Comparison of ENCODE assay signal across 9 cellular contexts in the genomic region with DNA sequence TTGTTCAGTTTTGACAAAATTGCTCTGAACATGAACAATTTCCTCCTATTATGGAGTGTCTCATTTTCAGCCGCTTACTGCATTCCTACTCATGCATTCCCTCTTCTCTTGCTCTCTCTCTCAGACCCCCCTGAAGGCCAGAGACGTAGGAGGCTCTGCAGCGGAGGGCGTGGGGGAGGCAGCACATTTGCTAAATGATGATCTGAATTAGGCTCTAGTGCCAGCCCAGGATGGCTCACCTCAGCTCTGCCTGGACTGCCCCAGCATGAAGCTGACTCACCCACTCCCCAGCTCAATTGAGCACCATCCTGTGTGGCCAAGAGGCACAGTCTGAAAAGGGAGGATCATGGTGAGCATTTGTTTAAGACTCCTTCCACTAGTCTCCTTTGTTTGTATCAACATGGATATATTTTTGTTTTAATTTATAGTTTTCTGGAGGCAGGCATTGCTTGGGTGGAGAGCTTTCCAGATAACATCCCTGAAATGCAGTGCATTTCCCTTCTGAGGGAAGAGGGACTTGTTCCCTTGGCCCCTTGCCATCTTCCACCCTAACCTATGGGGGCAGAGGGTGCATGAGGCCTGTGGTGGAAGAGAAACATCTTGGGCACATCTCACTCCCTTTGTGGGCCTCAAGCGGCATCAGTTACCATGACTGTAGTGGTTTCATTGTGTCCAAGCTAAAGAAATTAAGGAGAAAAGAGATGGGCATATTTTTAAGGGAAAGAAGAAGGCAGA. TPM values are rescaled to one million over a fixed set of nuclear protein-coding genes. Genes with fewer than 3 reads are reported as not detected.
DNase-seq lines count a peak whose midpoint lies in the region; ATAC-seq and TF ChIP-seq lines count a peak whose summit lies in the region.
"Had no signal": no experiment of that assay in that cellular context is flagged by ENCODE, and none has a peak within 500 bp of the region (broad histone marks: within the 10 kb centered on the region; RNA-seq: fewer than 3 reads in every experiment).

No MANE protein-coding gene starts in this region.

- no peak overlapping the region for H2BK20ac ChIP-seq in H9 (ENCODE audit: low read depth, low read length, poor library complexity, severe bottlenecking)

- H3K4me3 ChIP-seq in A673 (ENCODE audit: low read depth, low read length, poor library complexity, severe bottlenecking) = no peak overlapping the region
- H3K4me3 ChIP-seq in kidney epithelial cell (ENCODE audit: low read depth, low read length) = no peak overlapping the region
- no peak overlapping the region for H3K4me3 ChIP-seq in gastroesophageal sphincter

- H3K36me3 ChIP-seq in A673 (ENCODE audit: insufficient read depth, low read length, poor library complexity, severe bottlenecking) (no peaks in the 10 kb centered on the region), kidney epithelial cell (ENCODE audit: control insufficient read depth, insufficient read depth, low read length) (no peaks in the 10 kb centered on the region), gastroesophageal sphincter (no peaks in the 10 kb centered on the region)

- no TSS peak for BruUV-seq in A673 (replicated peaks; lab: Mats Ljungman, UMichigan)

- no peaks in the 10 kb centered on the region for H3K23me2 ChIP-seq in H9 (ENCODE audit: insufficient read length, low read depth, low read length, poor library complexity, severe bottlenecking)

- no peaks in the 10 kb centered on the region; a peak in 1 of 7 replicates for H3K36me3 Mint-ChIP-seq in H9 (ENCODE audit: insufficient read depth in 1 of 3, low read depth in 3 of 3)
- H3K36me3 Mint-ChIP-seq in activated T-helper 17 cell treated with anti-CD3 and anti-CD28 coated beads, Interleukin-2, amount 50 U/mL, for 72 hours (ENCODE audit: low read depth) = no peaks in the 10 kb centered on the region

- no peaks in the 10 kb centered on the region for H3K27me3 ChIP-seq in A673 (replicated peaks; ENCODE audit: insufficient read depth, low read depth, low read length, poor library complexity)
- no peaks in the 10 kb centered on the region for H3K27me3 ChIP-seq in H9 (ENCODE audit: insufficient read depth, low read length)
- H3K27me3 ChIP-seq in kidney epithelial cell (ENCODE audit: control insufficient read depth, insufficient read depth, low read length) = no peaks in the 10 kb centered on the region
- no peaks in the 10 kb centered on the region for H3K27me3 ChIP-seq in gastroesophageal sphincter

- no peak for TF ChIP-seq POLR2A in gastroesophageal sphincter (IDR thresholded peaks at IDR 0.05)

- no peak overlapping the region for H3K23ac ChIP-seq in H9 (ENCODE audit: insufficient read length, low read depth, low read length)

- H2BK120ac ChIP-seq in H9 (ENCODE audit: low read depth, low read length, poor library complexity, severe bottlenecking) = no peak overlapping the region

- CTCF ChIA-PET in A673 (lab: Charles Lee) = no interaction called here

- no peaks in the 10 kb centered on the region; the same call in 1 of the 2 replicates for H3K79me2 ChIP-seq in H9 (ENCODE audit: insufficient read depth, low read length)

- H4K20me1 ChIP-seq in H9 (ENCODE audit: control insufficient read depth, insufficient read depth, insufficient read length) = no peaks in the 10 kb centered on the region

- H3K4me1 ChIP-seq in A673 (ENCODE audit: insufficient read depth, low read length, poor library complexity, severe bottlenecking) = peaks cover 33% of the 10 kb centered on the region
- H3K4me1 ChIP-seq in H9 (ENCODE audit: insufficient read depth, low read length) = no peaks in the 10 kb centered on the region; the same call in 1 of the 2 replicates
- H3K4me1 ChIP-seq in gastroesophageal sphincter = peaks cover 0 to 10% (median 4%) of the 10 kb centered on the region in 3 donors

- H4K91ac ChIP-seq in H9 (ENCODE audit: insufficient read length, low read depth, low read length) = no peak overlapping the region

- H2BK15ac ChIP-seq in H9 (ENCODE audit: low read depth, low read length) = no peak overlapping the region

- no peak overlapping the region for H2BK5ac ChIP-seq in H9 (ENCODE audit: insufficient read length, low read length)

- no CpG with 5 or more reads among the region's 5 CpGs for WGBS in H9 (ENCODE audit: extremely low coverage, insufficient read length, low lambda C conversion rate)
- WGBS in gastroesophageal sphincter (ENCODE audit: low coverage in 1 of 2), 2 donors = 26 to 64% methylated on average over 3 to 4 of the region's 5 CpGs

- peaks cover 13 to 22% of the 10 kb centered on the region in 2 experiments for H3K4me1 Mint-ChIP-seq in H9
- H3K4me1 Mint-ChIP-seq in activated T-helper 17 cell treated with anti-CD3 and anti-CD28 coated beads, Interleukin-2, amount 50 U/mL, for 72 hours = peaks cover 10% of the 10 kb centered on the region

- H2AFZ ChIP-seq in H9 (ENCODE audit: low read length) = no peak overlapping the region

- H2BK12ac ChIP-seq in H9 (ENCODE audit: insufficient read length, low read depth, low read length) = no peak overlapping the region

- no peaks in the 10 kb centered on the region for H3K27me3 Mint-ChIP-seq in H9 (ENCODE audit: low read depth)
- no peaks in the 10 kb centered on the region for H3K27me3 Mint-ChIP-seq in activated T-helper 17 cell treated with anti-CD3 and anti-CD28 coated beads, Interleukin-2, amount 50 U/mL, for 72 hours

- no peak overlapping the region for H4K5ac ChIP-seq in H9 (ENCODE audit: insufficient read length, low read depth, low read length)

- DNase-seq in A673 (ENCODE audit: low spot score) (peak; percentile 88), H9 (no peak), kidney epithelial cell (ENCODE audit: low read depth) (peak; percentile 79), left colon (no peak)
- DNase-seq: activated CD4-positive, alpha-beta T cell treated with anti-CD3 and anti-CD28 coated beads, Interleukin-2, amount 50 U/mL, for 48 hours had no signal

- no peak overlapping the region for H3K4me2 ChIP-seq in H9 (ENCODE audit: insufficient read depth, insufficient read length, low read length)

- peak overlapping the region; percentile 48 for H3K18ac ChIP-seq in H9 (ENCODE audit: insufficient read length, low read depth, low read length)

- TF ChIP-seq CTCF in A673 (conservative IDR thresholded peaks at IDR 0.05; ENCODE audit: low read depth, low read length) (no peak), H9 (conservative IDR thresholded peaks at IDR 0.05) (no peak), kidney epithelial cell (IDR thresholded peaks at IDR 0.05; ENCODE audit: insufficient read depth, low read length, poor library complexity, severe bottlenecking) (no peak), gastroesophageal sphincter (IDR thresholded peaks at IDR 0.05) (no peak)

- no peak overlapping the region for H3K4me3 Mint-ChIP-seq in H9
- H3K4me3 Mint-ChIP-seq in activated T-helper 17 cell treated with anti-CD3 and anti-CD28 coated beads, Interleukin-2, amount 50 U/mL, for 72 hours = no peak overlapping the region

- H3K9me3 Mint-ChIP-seq in H9 = no peaks in the 10 kb centered on the region
- no peaks in the 10 kb centered on the region for H3K9me3 Mint-ChIP-seq in activated T-helper 17 cell treated with anti-CD3 and anti-CD28 coated beads, Interleukin-2, amount 50 U/mL, for 72 hours

- H3T11ph ChIP-seq in H9 (ENCODE audit: low read length) = no peak overlapping the region

- H3K4ac ChIP-seq in H9 (ENCODE audit: low read depth, low read length) = no peak overlapping the region

- no peak overlapping the region for H3K27ac Mint-ChIP-seq in H9
- H3K27ac Mint-ChIP-seq in activated T-helper 17 cell treated with anti-CD3 and anti-CD28 coated beads, Interleukin-2, amount 50 U/mL, for 72 hours = no peak overlapping the region

- no peaks in the 10 kb centered on the region for H3K79me1 ChIP-seq in H9 (ENCODE audit: insufficient read depth, low read depth, low read length, poor library complexity, severe bottlenecking)

- POLR2A ChIA-PET in A673 (lab: Charles Lee; ENCODE audit: low non-redundant PET) = no interaction called here

- intact Hi-C loops in A673 (cut with micrococcal nuclease; ENCODE audit: unreplicated experiment) (loop anchor here (1.0 kb wide), 1 partner anchor 81 kb away; a partner anchor contains a TSS), left colon (cut with DNase I, micrococcal nuclease) (no loop called here)

- H3K56ac ChIP-seq in H9 (ENCODE audit: insufficient read length, low read depth, low read length) = no peak overlapping the region

- H4K8ac ChIP-seq in H9 (replicated peaks; ENCODE audit: insufficient read length, low read depth, low read length) = no peak overlapping the region

- H3K27ac ChIP-seq in A673 (ENCODE audit: low read depth, low read length, poor library complexity, severe bottlenecking) (peak overlapping the region; percentile 40), H9 (ENCODE audit: insufficient read length, low read depth, low read length) (no peak overlapping the region), gastroesophageal sphincter (no peak overlapping the region)

- H3K14ac ChIP-seq in H9 (ENCODE audit: insufficient read depth, low read length) = no peak overlapping the region

- H3K9ac ChIP-seq in H9 (ENCODE audit: extremely low read depth, insufficient read length, low read length) = no peak overlapping the region

- H3K9me3 ChIP-seq in A673 (ENCODE audit: low read depth, low read length, poor library complexity, severe bottlenecking) (no peaks in the 10 kb centered on the region), H9 (ENCODE audit: control insufficient read depth, low read depth, low read length) (no peaks in the 10 kb centered on the region), gastroesophageal sphincter (no peaks in the 10 kb centered on the region)

- H2AK5ac ChIP-seq in H9 (ENCODE audit: insufficient read length, low read length) = no peak overlapping the region

- no peak for TF ChIP-seq EP300 in gastroesophageal sphincter (IDR thresholded peaks at IDR 0.05)

- peak; percentile 49 for ATAC-seq in activated T-helper 17 cell treated with anti-CD3 and anti-CD28 coated beads, Interleukin-2, amount 50 U/mL, for 72 hours (replicated peaks)
- ATAC-seq in HG03342 (IDR thresholded peaks at IDR 0.05; ENCODE audit: unreplicated experiment) (no peak), left colon (no peak), HG03159 (IDR thresholded peaks at IDR 0.05; ENCODE audit: unreplicated experiment) (no peak), gastroesophageal sphincter (no peak)

RNA-seq across cellular contexts. Expression of a gene that starts 5.5 kb away (rescaled TPM):
- 2,455 and 2,535 TPM in 2 replicates for total RNA-seq in A673 (2021)
- total RNA-seq in H9 (2021) = 3,719 and 3,769 TPM in 2 replicates
- total RNA-seq in activated T-helper 17 cell treated with anti-CD3 and anti-CD28 coated beads, Interleukin-2, amount 50 U/mL, for 72 hours = 1,000 to 10,000 TPM; 2,880 to 3,993 TPM
- 2,564 and 2,634 TPM in 2 replicates for total RNA-seq in kidney epithelial cell
- total RNA-seq in left colon = 1,000 to 10,000 TPM; 1,768 to 1,865 TPM
- 1,000 to 10,000 TPM; 1,140 to 1,987 (median 1,653) TPM for total RNA-seq in gastroesophageal sphincter

Comparison
In these comparisons a context has a peak if more than half of its experiments do, and no peak if none do; other contexts are left out.
1. DNase-seq: peak in A673 (single experiment) and kidney epithelial cell (single experiment); none in H9 (single experiment) and left colon (0 of 2).